In the genomic region with DNA sequence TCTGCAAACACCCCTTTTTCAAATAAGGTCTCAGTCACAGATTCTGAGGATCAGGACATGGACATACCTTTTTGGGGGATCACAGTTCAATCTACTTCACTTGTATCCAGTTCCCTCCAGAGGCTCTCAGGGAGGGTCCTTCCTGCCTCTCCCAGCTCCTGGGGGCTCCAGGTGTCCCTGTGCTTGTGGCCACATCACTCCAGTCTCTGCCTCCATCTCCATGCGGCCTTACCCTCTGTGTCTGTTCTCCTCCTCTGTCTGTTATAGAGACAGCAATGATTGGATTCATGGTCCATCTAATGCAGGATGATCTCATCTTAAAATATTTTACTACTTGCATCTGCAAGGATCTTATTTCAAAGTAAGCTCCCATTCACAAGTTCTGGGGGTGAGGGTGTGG, we compare ENCODE assay signal across 23 cellular contexts.
"Had no signal": no experiment of that assay in that cellular context is flagged by ENCODE, and none has a peak within 500 bp of the region (broad histone marks: within the 10 kb centered on the region; RNA-seq: fewer than 3 reads in every experiment).

No MANE protein-coding gene starts in this region.

- H3K9me3 ChIP-seq: lower lobe of right lung, right atrium auricular region, right lobe of liver, testis, thyroid gland, transverse colon, upper lobe of left lung, vagina had no signal

- H3K4me3 Mint-ChIP-seq: immature natural killer cell; mesothelial cell of epicardium; naive B cell; natural killer cell; stimulated activated naive B cell treated with anti-CD40 and anti-IgM and Interleukin-4, amounts not matched to agents 10 μg/mL and 1 μg/mL and 100 μg/mL, for 72 hours had no signal

- H3K27ac ChIP-seq: left lung, lower lobe of right lung, ovary, right atrium auricular region, right lobe of liver, stomach, testis, thyroid gland, transverse colon, upper lobe of left lung, vagina had no signal

- H3K27ac Mint-ChIP-seq: immature natural killer cell; mesothelial cell of epicardium; naive B cell; natural killer cell; progenitor cell of endocrine pancreas; stimulated activated naive B cell treated with anti-CD40 and anti-IgM and Interleukin-4, amounts not matched to agents 10 μg/mL and 1 μg/mL and 100 μg/mL, for 72 hours had no signal

- H3K27me3 ChIP-seq: left lung, ovary, right atrium auricular region, right lobe of liver, stomach, testis, thyroid gland, transverse colon, upper lobe of left lung, vagina had no signal

- H3K9me3 Mint-ChIP-seq: immature natural killer cell had no signal

- H3K4me3 ChIP-seq: left lung, lower lobe of right lung, ovary, right atrium auricular region, right lobe of liver, smooth muscle cell, stomach, testis, thyroid gland, transverse colon, upper lobe of left lung, vagina had no signal

- DNase-seq: immature natural killer cell; kidney; left colon; left lung; lower lobe of right lung; naive B cell; natural killer cell; ovary; right lobe of liver; stimulated activated CD4-positive, alpha-beta T cell treated with anti-CD3 and anti-CD28 coated beads, Interleukin-1b, Interleukin-23, amount 100 ng/mL, for 48 hours; stimulated activated CD4-positive, alpha-beta T cell treated with anti-CD3 and anti-CD28 coated beads, Interleukin-2, amount 100 ng/mL, for 48 hours; stimulated activated naive B cell treated with anti-CD40 and anti-IgM and Interleukin-4, amounts not matched to agents 10 μg/mL and 1 μg/mL and 100 μg/mL, for 72 hours; stimulated activated naive CD8-positive, alpha-beta T cell treated with anti-CD3 and anti-CD28 coated beads, Interleukin-15, Interleukin-2, amounts not matched to agents 100 U/mL and 50 U/mL, for 24 hours; stomach; testis; thyroid gland; transverse colon; upper lobe of left lung had no signal

- H3K4me1 ChIP-seq: left lung, lower lobe of right lung, right atrium auricular region, right lobe of liver, stomach, testis, thyroid gland, transverse colon, upper lobe of left lung, vagina had no signal

- ATAC-seq: left colon; left lung; lower lobe of right lung; natural killer cell; right lobe of liver; stimulated activated naive B cell treated with anti-CD40 and anti-IgM and Interleukin-4, amounts not matched to agents 10 μg/mL and 1 μg/mL and 100 μg/mL, for 72 hours; stimulated activated naive CD8-positive, alpha-beta T cell treated with anti-CD3 and anti-CD28 coated beads, Interleukin-15, Interleukin-2, amounts not matched to agents 100 U/mL and 50 U/mL, for 24 hours had no signal

- H3K36me3 ChIP-seq: left lung, lower lobe of right lung, ovary, right atrium auricular region, right lobe of liver, stomach, thyroid gland, transverse colon, upper lobe of left lung, vagina had no signal

- H3K36me3 Mint-ChIP-seq: immature natural killer cell, natural killer cell had no signal

- H3K4me1 Mint-ChIP-seq: immature natural killer cell; mesothelial cell of epicardium; natural killer cell; stimulated activated naive B cell treated with anti-CD40 and anti-IgM and Interleukin-4, amounts not matched to agents 10 μg/mL and 1 μg/mL and 100 μg/mL, for 72 hours had no signal
